Comparison of ENCODE assay signal across 10 cellular contexts in the genomic region with DNA sequence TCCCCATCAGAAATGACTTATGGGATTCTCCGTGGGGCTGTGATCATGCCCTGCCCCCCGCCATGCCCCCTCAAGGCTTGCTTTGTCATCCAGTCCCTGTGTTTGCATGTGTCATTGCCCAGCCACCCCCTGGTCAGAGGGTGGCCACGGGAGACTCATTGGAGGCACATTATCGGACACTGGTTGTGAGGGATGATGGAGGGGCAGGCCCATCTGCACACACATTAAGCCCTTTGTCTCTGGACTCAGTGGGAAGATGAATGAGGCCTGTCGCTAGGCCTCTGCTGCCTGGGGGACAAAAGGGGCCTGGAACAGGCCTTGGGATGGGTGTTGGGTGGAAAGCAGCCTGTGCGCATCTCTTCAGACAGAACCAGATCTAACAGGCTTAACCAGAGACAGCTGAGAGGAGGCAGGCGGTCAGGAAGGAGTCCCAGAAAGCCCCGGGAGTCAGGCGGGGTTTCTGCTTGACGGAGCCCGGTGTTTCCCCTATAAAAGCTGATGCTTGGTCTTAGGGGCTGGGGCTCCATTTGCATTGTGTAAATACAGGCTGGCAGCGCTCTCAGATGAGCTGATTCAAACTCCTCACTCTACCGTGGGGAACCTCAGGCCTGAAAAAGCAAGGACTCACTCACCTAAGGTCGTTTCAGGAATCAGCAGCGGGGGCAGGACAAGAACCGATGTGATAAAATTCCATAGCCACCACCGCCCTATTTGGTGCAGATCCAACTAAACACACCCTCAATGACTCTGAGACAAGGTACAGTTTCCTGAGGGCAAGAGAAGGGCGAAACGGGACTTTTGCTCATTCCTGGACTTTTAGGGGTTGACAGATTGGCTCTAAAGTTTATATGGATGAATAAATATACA. TPM values are rescaled to one million over a fixed set of nuclear protein-coding genes. Genes with fewer than 3 reads are reported as not detected.
DNase-seq lines count a peak whose midpoint lies in the region; ATAC-seq and TF ChIP-seq lines count a peak whose summit lies in the region.
"Had no signal": no experiment of that assay in that cellular context is flagged by ENCODE, and none has a peak within 500 bp of the region (broad histone marks: within the 10 kb centered on the region; RNA-seq: fewer than 3 reads in every experiment).

No MANE protein-coding gene starts in this region.

- intact Hi-C loops in sciatic nerve (cut with DNase I) = loop anchor here (5.0 kb wide), 1 partner anchor 1126 kb away; no protein-coding TSS in a partner anchor

- ATAC-seq in GM21576 (IDR thresholded peaks at IDR 0.05; ENCODE audit: unreplicated experiment) = peak; percentile 72
- ATAC-seq in sciatic nerve = peak; percentile 46
- ATAC-seq in HG03175 (IDR thresholded peaks at IDR 0.05; ENCODE audit: unreplicated experiment) = no peak
- no peak for ATAC-seq in GM21526 (IDR thresholded peaks at IDR 0.05; ENCODE audit: low FRiP score, unreplicated experiment)

- no peaks in the 10 kb centered on the region for H3K79me2 ChIP-seq in OCI-LY3 (ENCODE audit: low read length)

- no peak for TF ChIP-seq CTCF in OCI-LY3 (IDR thresholded peaks at IDR 0.05; ENCODE audit: low read depth, low read length)

- H3K4me2 ChIP-seq in OCI-LY3 (ENCODE audit: low read length) = peak overlapping the region; percentile 92

- peak overlapping the region; percentile 69 for H3K4me3 ChIP-seq in OCI-LY3 (ENCODE audit: low read length)
- no peak overlapping the region for H3K4me3 ChIP-seq in iPS-15b (ENCODE audit: low read depth, low read length)

- no peaks in the 10 kb centered on the region for H3K27me3 ChIP-seq in OCI-LY3 (ENCODE audit: low read depth, low read length)
- H3K27me3 ChIP-seq in iPS-15b (ENCODE audit: control insufficient read depth, insufficient read depth, low read length) = no peaks in the 10 kb centered on the region

- peak overlapping the region; percentile 85 for H2AFZ ChIP-seq in OCI-LY3 (ENCODE audit: low read depth, low read length)

- no peaks in the 10 kb centered on the region for H4K20me1 ChIP-seq in OCI-LY3 (ENCODE audit: insufficient read depth, low read length)

- H3K9me3 ChIP-seq in OCI-LY3 (ENCODE audit: insufficient read depth, low read length) = no peaks in the 10 kb centered on the region
- H3K9me3 ChIP-seq in iPS-15b (ENCODE audit: control insufficient read depth, insufficient read depth, low read length) = no peaks in the 10 kb centered on the region

- H3K27ac ChIP-seq in OCI-LY3 (ENCODE audit: low read length) = peak overlapping the region; percentile 77

- DNase-seq in sciatic nerve (ENCODE audit: low spot score) = no peak
- DNase-seq in NCI-H510A (lab: John Stamatoyannopoulos, UW) = no peak
- DNase-seq: activated naive CD4-positive, alpha-beta T cell treated with anti-CD3 and anti-CD28 coated beads, Interleukin-2, amount 50 U/mL, for 16 hours had no signal

- H3K4me1 ChIP-seq in OCI-LY3 (ENCODE audit: low read length) (peaks cover 21% of the 10 kb centered on the region), iPS-15b (ENCODE audit: control insufficient read depth, insufficient read depth, low read length) (peaks cover 12% of the 10 kb centered on the region)

- no peaks in the 10 kb centered on the region for H3K36me3 ChIP-seq in OCI-LY3 (replicated peaks; ENCODE audit: low read depth, low read length)
- no peaks in the 10 kb centered on the region for H3K36me3 ChIP-seq in iPS-15b (ENCODE audit: control insufficient read depth, insufficient read depth, low read length)

- H3K9ac ChIP-seq in OCI-LY3 (ENCODE audit: low read length) (peak overlapping the region; percentile 67), iPS-15b (ENCODE audit: low read depth, low read length) (peak overlapping the region; percentile 55)

RNA-seq across cellular contexts. Expression of a gene that starts 17.0 kb away (rescaled TPM):
- 48.2 TPM for total RNA-seq in sciatic nerve

RNA-seq across cellular contexts. Expression of a gene that starts 23.7 kb away (rescaled TPM):
- total RNA-seq in sciatic nerve = 28.8 TPM
- total RNA-seq: epithelial cell of proximal tubule, lung microvascular endothelial cell had no signal

RNA-seq across cellular contexts. Expression of a gene that starts 52.1 kb away (rescaled TPM):
- total RNA-seq in sciatic nerve = 18.0 TPM

Comparison
In these comparisons a context has a peak if more than half of its experiments do, and no peak if none do; other contexts are left out.
1. ATAC-seq: peak in GM21576 (single experiment) and sciatic nerve (single experiment); none in HG03175 (single experiment) and GM21526 (single experiment).